ENCODE assay signal across 5 cellular contexts in the genomic region with DNA sequence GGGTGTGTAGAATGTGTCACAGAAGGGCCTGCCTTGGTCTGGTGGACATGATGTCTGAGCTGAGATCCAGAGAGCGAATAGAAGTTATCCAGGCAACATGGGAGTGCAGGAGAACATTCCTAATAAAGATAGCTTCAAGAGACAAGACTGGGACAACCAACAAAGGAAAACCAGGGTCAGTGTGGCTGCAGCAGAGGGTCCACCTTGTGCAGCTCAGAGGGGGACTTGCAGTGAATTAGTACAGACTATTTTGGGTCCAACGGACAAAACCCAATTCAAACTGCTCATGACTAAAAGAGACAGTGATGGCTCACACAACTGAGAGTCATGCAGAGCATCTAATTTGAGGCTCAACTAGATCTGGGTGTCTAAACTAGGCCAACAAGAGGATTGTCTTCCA.
"Had no signal": no experiment of that assay in that cellular context is flagged by ENCODE, and none has a peak within 500 bp of the region (broad histone marks: within the 10 kb centered on the region; RNA-seq: fewer than 3 reads in every experiment).

No MANE protein-coding gene starts in this region.

- DNase-seq: IMR-90, KBM-7, KG1 had no signal

- H3K27ac ChIP-seq: HL-60 had no signal

- H3K4me3 ChIP-seq: K562 had no signal
